29 cellular contexts compared by ENCODE assay signal in genomic region chr10:123097039-123097438, GRCh38. TPM values are rescaled to one million over a fixed set of nuclear protein-coding genes. Genes with fewer than 3 reads are reported as not detected.
"Had no signal": no experiment of that assay in that cellular context is flagged by ENCODE, and none has a peak within 500 bp of the region (broad histone marks: within the 10 kb centered on the region; RNA-seq: fewer than 3 reads in every experiment).

No MANE protein-coding gene starts in this region.

- H3K9me3 ChIP-seq: breast epithelium, colonic mucosa had no signal

- H3K4me1 ChIP-seq: breast epithelium, colonic mucosa had no signal

- H3K27ac ChIP-seq: breast epithelium, colonic mucosa, SK-N-MC had no signal

- DNase-seq: activated B cell treated with CpG ODN at 0.5 μM for 24 hours; activated CD4-positive, alpha-beta T cell treated with anti-CD3 and anti-CD28 coated beads for 1 hour; activated CD4-positive, alpha-beta T cell treated with anti-CD3 and anti-CD28 coated beads, Interleukin-2, amount 10 ng/mL, durations not matched to agents 24 days and 14 days; activated CD4-positive, alpha-beta T cell treated with anti-CD3 and anti-CD28 coated beads, Interleukin-2, amount 50 U/mL, for 48 hours; activated CD8-positive, alpha-beta memory T cell treated with anti-CD3 and anti-CD28 coated beads, Interleukin-2, amount 10 ng/mL, durations not matched to agents 7 days and 5 days; activated effector memory CD4-positive, alpha-beta T cell treated with Interleukin-2 at 50 U/mL for 16 hours; activated naive CD4-positive, alpha-beta T cell; activated T-cell treated with anti-CD3 and anti-CD28 coated beads, Interleukin-2, amount 50 U/mL, for 24 hours; aorta; colonic mucosa; NCI-H1048; NCI-H1694; NCI-H2029 treated with DMSO at 0.1 percent for 48 hours; NCI-H2227 treated with DMSO at 0.1 percent for 48 hours; NCI-H446 treated with DMSO at 0.1 percent for 48 hours; NCI-H526 treated with DMSO at 0.1 percent for 48 hours; PC-3; SIG-M5; T-cell; T-helper 2 cell; T1000 had no signal

- H3K27me3 ChIP-seq: colonic mucosa had no signal

- H3K36me3 ChIP-seq: breast epithelium, colonic mucosa had no signal

- FAIRE-seq: RCC 7860, TTC549 had no signal

- H3K4me3 ChIP-seq: breast epithelium, colonic mucosa, SK-N-MC had no signal

- ATAC-seq: activated CD8-positive, alpha-beta memory T cell treated with anti-CD3 and anti-CD28 coated beads, Interleukin-2, amount 10 ng/mL, durations not matched to agents 7 days and 5 days; PC-3; T-cell had no signal

RNA-seq across cellular contexts. Expression of gene HMX3, which starts 38.7 kb away (rescaled TPM):
- total RNA-seq: activated B cell treated with CpG ODN at 0.5 μM for 24 hours; activated CD4-positive, alpha-beta T cell treated with anti-CD3 and anti-CD28 coated beads, Interleukin-2, amount 10 ng/mL, durations not matched to agents 24 days and 14 days; activated CD8-positive, alpha-beta memory T cell treated with anti-CD3 and anti-CD28 coated beads, Interleukin-2, amount 10 ng/mL, durations not matched to agents 7 days and 5 days; activated T-helper 1 cell treated with anti-CD3 and anti-CD28 coated beads, Interleukin-12 subunit alpha, Interleukin-12 subunit beta, Interleukin-2, Interleukin-4 antibody, amounts not matched to agents 30 ng/mL and 10 ng/mL and 1 ng/mL, durations not matched to agents 14 hours and 24 hours and 36 hours; aorta; breast epithelium; cerebellum; LHCN-M2; M059J had no signal
- polyA plus RNA-seq: aorta had no signal

RNA-seq across cellular contexts. Expression of gene HMX2, which starts 50.9 kb away (rescaled TPM):
- total RNA-seq: activated CD4-positive, alpha-beta T cell treated with anti-CD3 and anti-CD28 coated beads, Interleukin-2, amount 10 ng/mL, durations not matched to agents 24 days and 14 days; activated CD8-positive, alpha-beta memory T cell treated with anti-CD3 and anti-CD28 coated beads, Interleukin-2, amount 10 ng/mL, durations not matched to agents 7 days and 5 days; activated T-helper 1 cell treated with anti-CD3 and anti-CD28 coated beads, Interleukin-12 subunit alpha, Interleukin-12 subunit beta, Interleukin-2, Interleukin-4 antibody, amounts not matched to agents 30 ng/mL and 10 ng/mL and 1 ng/mL, durations not matched to agents 14 hours and 24 hours and 36 hours; aorta; breast epithelium; cerebellum; LHCN-M2; PC-3; T-cell had no signal
- polyA plus RNA-seq: aorta had no signal
